Comparison of ENCODE assay signal across 10 cellular contexts in genomic region chr15:73897441-73898261, GRCh38. TPM values are rescaled to one million over a fixed set of nuclear protein-coding genes. Genes with fewer than 3 reads are reported as not detected.
DNase-seq lines count a peak whose midpoint lies in the region; ATAC-seq and TF ChIP-seq lines count a peak whose summit lies in the region.
"Had no signal": no experiment of that assay in that cellular context is flagged by ENCODE, and none has a peak within 500 bp of the region (broad histone marks: within the 10 kb centered on the region; RNA-seq: fewer than 3 reads in every experiment).

No MANE protein-coding gene starts in this region.

- no peaks in the 10 kb centered on the region for H3K36me3 Mint-ChIP-seq in activated CD4-positive, alpha-beta T cell treated with anti-CD3 and anti-CD28 coated beads, Interleukin-2, amount 10 ng/mL, durations not matched to agents 24 days and 14 days (ENCODE audit: low read depth)
- no peaks in the 10 kb centered on the region for H3K36me3 Mint-ChIP-seq in effector memory CD8-positive, alpha-beta T cell (ENCODE audit: insufficient read depth)

- H3K9me3 ChIP-seq in thoracic aorta = no peaks in the 10 kb centered on the region

- DNase-seq in NCI-H1417 (lab: John Stamatoyannopoulos, UW) = peak in 2 of 3 experiments; percentile 11 to 37
- no peak for DNase-seq in NCI-H1417 treated with DMSO at 0.1 percent for 48 hours (lab: John Stamatoyannopoulos, UW)
- DNase-seq in NCI-H2081 (lab: John Stamatoyannopoulos, UW) = peak; percentile 25 to 26
- DNase-seq in activated CD4-positive, alpha-beta T cell treated with anti-CD3 and anti-CD28 coated beads, Interleukin-2, amount 10 ng/mL, durations not matched to agents 24 days and 14 days = peak; percentile 91
- DNase-seq in effector memory CD8-positive, alpha-beta T cell = peak; percentile 51 to 62 (median 57)
- peak; percentile 94 for DNase-seq in myocyte (ENCODE audit: low read depth)
- DNase-seq in thoracic aorta (ENCODE audit: low spot score) = no peak

- H3K4me1 ChIP-seq in thoracic aorta (ENCODE audit: control insufficient read depth in 1 of 2, low read depth in 2 of 2) = peaks cover 11 to 26% of the 10 kb centered on the region in 2 donors

- H3K27me3 Mint-ChIP-seq in activated CD4-positive, alpha-beta T cell treated with anti-CD3 and anti-CD28 coated beads, Interleukin-2, amount 10 ng/mL, durations not matched to agents 24 days and 14 days = peaks cover 5% of the 10 kb centered on the region
- H3K27me3 Mint-ChIP-seq in effector memory CD8-positive, alpha-beta T cell = peaks cover 0 to 16% of the 10 kb centered on the region in 2 donors

- H3K36me3 ChIP-seq in thoracic aorta = no peaks in the 10 kb centered on the region
- H3K36me3 ChIP-seq: BLaER1 treated with 17β-estradiol and CSF1 and Interleukin-3, amounts not matched to agents 10 nM and 100 nM had no signal

- no peaks in the 10 kb centered on the region for H3K27me3 ChIP-seq in thoracic aorta (replicated peaks; ENCODE audit: insufficient read depth)
- H3K27me3 ChIP-seq: BLaER1 treated with 17β-estradiol and CSF1 and Interleukin-3, amounts not matched to agents 10 nM and 100 nM had no signal

- no peaks in the 10 kb centered on the region for H3K4me1 Mint-ChIP-seq in activated CD4-positive, alpha-beta T cell treated with anti-CD3 and anti-CD28 coated beads, Interleukin-2, amount 10 ng/mL, durations not matched to agents 24 days and 14 days
- H3K4me1 Mint-ChIP-seq in effector memory CD8-positive, alpha-beta T cell (ENCODE audit: low read depth in 2 of 2) = peaks cover 0 to 2% of the 10 kb centered on the region in 2 donors

- H3K4me3 ChIP-seq in thoracic aorta = no peak overlapping the region
- H3K4me3 ChIP-seq: BLaER1 treated with 17β-estradiol and CSF1 and Interleukin-3, amounts not matched to agents 10 nM and 100 nM had no signal

- peak; percentile 98 for ATAC-seq in effector memory CD8-positive, alpha-beta T cell (replicated peaks)
- no peak for ATAC-seq in thoracic aorta (ENCODE audit: insufficient number of reproducible peaks, low FRiP score, low read depth)
- no peak for ATAC-seq in GM21447 (IDR thresholded peaks at IDR 0.05; ENCODE audit: unreplicated experiment)

- H3K27ac Mint-ChIP-seq in activated CD4-positive, alpha-beta T cell treated with anti-CD3 and anti-CD28 coated beads, Interleukin-2, amount 10 ng/mL, durations not matched to agents 24 days and 14 days = no peak overlapping the region
- H3K27ac Mint-ChIP-seq in effector memory CD8-positive, alpha-beta T cell = no peak overlapping the region

- TF ChIP-seq CTCF in thoracic aorta (IDR thresholded peaks at IDR 0.05) = peak; percentile 93

- H3K4me3 Mint-ChIP-seq in activated CD4-positive, alpha-beta T cell treated with anti-CD3 and anti-CD28 coated beads, Interleukin-2, amount 10 ng/mL, durations not matched to agents 24 days and 14 days = no peak overlapping the region
- no peak overlapping the region for H3K4me3 Mint-ChIP-seq in effector memory CD8-positive, alpha-beta T cell

- peak overlapping the region in 1 of 2 donors; percentile 4 for H3K27ac ChIP-seq in thoracic aorta
- H3K27ac ChIP-seq: BLaER1 treated with 17β-estradiol and CSF1 and Interleukin-3, amounts not matched to agents 10 nM and 100 nM had no signal

- H3K9me3 Mint-ChIP-seq in activated CD4-positive, alpha-beta T cell treated with anti-CD3 and anti-CD28 coated beads, Interleukin-2, amount 10 ng/mL, durations not matched to agents 24 days and 14 days = no peaks in the 10 kb centered on the region
- no peaks in the 10 kb centered on the region for H3K9me3 Mint-ChIP-seq in effector memory CD8-positive, alpha-beta T cell

- intact Hi-C loops in activated CD4-positive, alpha-beta T cell treated with anti-CD3 and anti-CD28 coated beads, Interleukin-2, amount 10 ng/mL, durations not matched to agents 24 days and 14 days (cut with micrococcal nuclease) = loop anchor here (1.0 kb wide), 2 partner anchors 27 to 67 kb away; no protein-coding TSS in a partner anchor

RNA-seq across cellular contexts. Expression of gene TBC1D21, which starts 24.3 kb away (rescaled TPM):
- not detected in 2 replicates for total RNA-seq in activated CD4-positive, alpha-beta T cell treated with anti-CD3 and anti-CD28 coated beads, Interleukin-2, amount 10 ng/mL, durations not matched to agents 24 days and 14 days
- total RNA-seq in myocyte (not detected in 2 replicates), thoracic aorta (not detected)
- polyA plus RNA-seq in myocyte (2012) = not detected
- polyA plus RNA-seq: esophagus had no signal

RNA-seq across cellular contexts. Expression of gene LOXL1, which starts 28.6 kb away (rescaled TPM):
- total RNA-seq in activated CD4-positive, alpha-beta T cell treated with anti-CD3 and anti-CD28 coated beads, Interleukin-2, amount 10 ng/mL, durations not matched to agents 24 days and 14 days = 0.49 and 0.88 TPM in 2 replicates
- total RNA-seq in myocyte (129 and 136 TPM in 2 replicates), thoracic aorta (100 to 1,000 TPM; 164 to 321 TPM)
- polyA plus RNA-seq in myocyte (2012) = 758 TPM

Comparison
In these comparisons a context has a peak if more than half of its experiments do, and no peak if none do; other contexts are left out.
1. DNase-seq: peak in NCI-H1417 (2 of 3), NCI-H2081 (2 of 2), activated CD4-positive, alpha-beta T cell treated with anti-CD3 and anti-CD28 coated beads, Interleukin-2, amount 10 ng/mL, durations not matched to agents 24 days and 14 days (single experiment), effector memory CD8-positive, alpha-beta T cell (3 of 3) and myocyte (single experiment); none in NCI-H1417 treated with DMSO at 0.1 percent for 48 hours (single experiment) and thoracic aorta (single experiment).
2. RNA of gene LOXL1, which starts 28.6 kb away (total RNA-seq): 164 to 321 TPM in thoracic aorta and 129 to 136 TPM in myocyte; 0.49 to 0.88 TPM in activated CD4-positive, alpha-beta T cell treated with anti-CD3 and anti-CD28 coated beads, Interleukin-2, amount 10 ng/mL, durations not matched to agents 24 days and 14 days; every median in the first group is over 10 times any median in the second.